19 cellular contexts compared by ENCODE assay signal in genomic region chr4:163702736-163703135, GRCh38.
"Had no signal": no experiment of that assay in that cellular context is flagged by ENCODE, and none has a peak within 500 bp of the region (broad histone marks: within the 10 kb centered on the region; RNA-seq: fewer than 3 reads in every experiment).

No MANE protein-coding gene starts in this region.

- H3K9me3 Mint-ChIP-seq: nephron progenitor cell; stimulated activated effector memory CD8-positive, alpha-beta T cell treated with anti-CD3 and anti-CD28 coated beads, Interleukin-12 subunit alpha, Interleukin-12 subunit beta, amount 100 ng/mL, for 72 hours had no signal

- H3K4me1 Mint-ChIP-seq: naive thymus-derived CD4-positive, alpha-beta T cell; nephron progenitor cell; stimulated activated effector memory CD8-positive, alpha-beta T cell treated with anti-CD3 and anti-CD28 coated beads, Interleukin-12 subunit alpha, Interleukin-12 subunit beta, amount 100 ng/mL, for 72 hours had no signal

- H3K36me3 Mint-ChIP-seq: naive thymus-derived CD4-positive, alpha-beta T cell; stimulated activated effector memory CD8-positive, alpha-beta T cell treated with anti-CD3 and anti-CD28 coated beads, Interleukin-12 subunit alpha, Interleukin-12 subunit beta, amount 100 ng/mL, for 72 hours had no signal

- DNase-seq: colonic mucosa; dermis blood vessel endothelial cell; esophagus squamous epithelium; heart left ventricle; kidney glomerular epithelial cell; naive thymus-derived CD4-positive, alpha-beta T cell; nephron progenitor cell; sigmoid colon; stimulated activated CD4-positive, alpha-beta T cell treated with anti-CD3 and anti-CD28 coated beads, Interleukin-2, amount 100 ng/mL, for 48 hours; stimulated activated CD8-positive, alpha-beta memory T cell treated with anti-CD3 and anti-CD28 coated beads, Interleukin-4, amount 100 ng/mL, for 48 hours; stimulated activated naive CD8-positive, alpha-beta T cell treated with anti-CD3 and anti-CD28 coated beads, Interleukin-15, Interleukin-2, amounts not matched to agents 100 U/mL and 50 U/mL, for 24 hours; thyroid gland; upper lobe of left lung; uterus had no signal

- H3K36me3 ChIP-seq: colonic mucosa, esophagus squamous epithelium, heart left ventricle, right atrium auricular region, sigmoid colon, suprapubic skin, thyroid gland, upper lobe of left lung, uterus had no signal

- FAIRE-seq: islet of Langerhans had no signal

- H3K9me3 ChIP-seq: colonic mucosa, esophagus squamous epithelium, heart left ventricle, right atrium auricular region, sigmoid colon, suprapubic skin, thyroid gland, upper lobe of left lung, uterus had no signal

- H3K27ac ChIP-seq: colonic mucosa, esophagus squamous epithelium, heart left ventricle, right atrium auricular region, sigmoid colon, suprapubic skin, thyroid gland, upper lobe of left lung, uterus had no signal

- H3K4me1 ChIP-seq: colonic mucosa, esophagus squamous epithelium, heart left ventricle, right atrium auricular region, sigmoid colon, suprapubic skin, thyroid gland, upper lobe of left lung, uterus had no signal

- H3K4me3 ChIP-seq: colonic mucosa, esophagus squamous epithelium, heart left ventricle, right atrium auricular region, sigmoid colon, smooth muscle cell, suprapubic skin, thyroid gland, upper lobe of left lung, uterus had no signal

- ATAC-seq: heart left ventricle; naive thymus-derived CD4-positive, alpha-beta T cell had no signal

- H3K4me3 Mint-ChIP-seq: naive thymus-derived CD4-positive, alpha-beta T cell; nephron progenitor cell; stimulated activated effector memory CD8-positive, alpha-beta T cell treated with anti-CD3 and anti-CD28 coated beads, Interleukin-12 subunit alpha, Interleukin-12 subunit beta, amount 100 ng/mL, for 72 hours had no signal

- H3K27me3 ChIP-seq: colonic mucosa, esophagus squamous epithelium, heart left ventricle, right atrium auricular region, sigmoid colon, suprapubic skin, thyroid gland, upper lobe of left lung, uterus had no signal

- H3K27ac Mint-ChIP-seq: naive thymus-derived CD4-positive, alpha-beta T cell; nephron progenitor cell; stimulated activated effector memory CD8-positive, alpha-beta T cell treated with anti-CD3 and anti-CD28 coated beads, Interleukin-12 subunit alpha, Interleukin-12 subunit beta, amount 100 ng/mL, for 72 hours had no signal
